In the genomic region with DNA sequence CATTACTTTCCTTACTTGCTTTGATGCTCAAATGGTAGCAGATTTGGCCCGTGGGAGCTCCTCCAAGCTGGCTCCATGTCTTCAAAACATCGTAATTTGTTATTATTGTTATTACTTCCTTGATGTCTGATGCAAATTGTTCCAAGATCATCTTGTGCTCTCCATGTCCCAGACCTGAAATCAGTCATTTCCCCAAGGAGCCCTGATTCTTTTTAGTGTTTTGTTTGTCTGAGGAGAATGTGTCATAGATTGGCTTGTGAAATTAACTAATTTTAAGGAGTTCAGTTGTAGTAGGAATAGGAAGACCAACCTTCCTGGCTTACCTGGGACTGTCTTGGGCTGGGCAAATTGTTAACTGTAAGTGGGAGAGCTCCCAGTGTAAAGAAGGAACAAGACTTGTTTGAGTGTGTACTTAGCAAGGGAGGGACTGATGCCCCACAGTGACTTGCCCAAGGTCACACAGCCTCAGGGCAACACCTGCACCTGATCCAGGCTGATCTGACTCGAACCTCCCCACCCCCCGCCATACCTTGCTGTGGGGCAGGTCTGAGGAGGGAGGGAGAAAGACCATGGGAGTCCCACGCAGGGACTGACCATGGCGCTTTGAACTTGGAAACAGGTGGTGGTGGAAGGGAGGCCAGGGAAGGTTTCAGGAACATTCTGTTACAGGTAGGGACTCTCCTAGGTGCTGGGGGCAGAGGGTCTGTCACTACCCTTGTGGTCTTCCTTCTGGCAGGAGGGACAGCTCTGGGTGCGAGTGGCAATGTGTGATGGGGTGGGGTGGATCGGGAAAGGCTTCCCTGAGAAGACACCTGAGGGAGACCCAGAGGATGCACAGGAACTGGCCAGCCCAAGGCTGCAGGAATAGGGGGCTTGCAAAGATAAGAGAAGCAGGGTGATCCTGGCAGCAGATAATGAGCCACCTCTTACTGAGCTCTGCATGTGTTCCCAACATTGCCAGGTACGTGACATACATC, we compare ENCODE assay signal across 18 cellular contexts. TPM values are rescaled to one million over a fixed set of nuclear protein-coding genes. Genes with fewer than 3 reads are reported as not detected.
DNase-seq lines count a peak whose midpoint lies in the region; ATAC-seq and TF ChIP-seq lines count a peak whose summit lies in the region.
"Had no signal": no experiment of that assay in that cellular context is flagged by ENCODE, and none has a peak within 500 bp of the region (broad histone marks: within the 10 kb centered on the region; RNA-seq: fewer than 3 reads in every experiment).

No MANE protein-coding gene starts in this region.

- H3K79me2 ChIP-seq in GM23338 (replicated peaks; ENCODE audit: insufficient read depth), result peaks cover 20% of the 10 kb centered on the region

- intact Hi-C loops in dendritic cell treated with granulocyte-macrophage colony-stimulating factor and Interleukin-4, amounts not matched to agents 40 ng/mL and 50 ng/mL, for 4 days (cut with micrococcal nuclease), result loop anchor here (2.0 kb wide), 1 partner anchor 13 kb away; no protein-coding TSS in a partner anchor

- no peaks in the 10 kb centered on the region for H3K36me3 ChIP-seq in GM23338 (ENCODE audit: insufficient read depth)
- H3K36me3 ChIP-seq: Peyer's patch had no signal

- DNase-seq in GM23338 (ENCODE audit: low spot score), result no peak
- no peak for DNase-seq in central memory CD4-positive, alpha-beta T cell
- DNase-seq: activated naive CD4-positive, alpha-beta T cell treated with anti-CD3 and anti-CD28 coated beads, Interleukin-2, amount 10 ng/mL, durations not matched to agents 7 days and 5 days; DMS79 treated with DMSO at 0.1 percent for 48 hours; foreskin keratinocyte; hippocampal formation; NCI-H2029; NCI-H446 treated with DMSO at 0.1 percent for 48 hours; Peyer's patch; T-helper 9 cell had no signal

- 0 out of 3 replicates have a peak overlapping the region, but pooled peaks have one; percentile 21 for H3K4me3 Mint-ChIP-seq in GM23338
- no peak overlapping the region for H3K4me3 Mint-ChIP-seq in dendritic cell treated with granulocyte-macrophage colony-stimulating factor and Interleukin-4, amounts not matched to agents 40 ng/mL and 50 ng/mL, for 4 days
- peak overlapping the region; percentile 64 to 78 (median 70) for H3K4me3 Mint-ChIP-seq in nephron
- H3K4me3 Mint-ChIP-seq: activated naive CD4-positive, alpha-beta T cell treated with anti-CD3 and anti-CD28 coated beads, Interleukin-2, amount 10 ng/mL, durations not matched to agents 7 days and 5 days had no signal

- peaks cover 9% of the 10 kb centered on the region; the same call in 1 of the 2 replicates for H3K4me1 ChIP-seq in GM23338 (ENCODE audit: insufficient read depth)

- H3K27me3 ChIP-seq in GM23338 (ENCODE audit: insufficient read depth), result no peaks in the 10 kb centered on the region
- H3K27me3 ChIP-seq: foreskin keratinocyte, Peyer's patch had no signal

- peak overlapping the region; percentile 41 for H3K27ac ChIP-seq in C4-2B
- no peak overlapping the region for H3K27ac ChIP-seq in GM23338 (ENCODE audit: low read depth)
- H3K27ac ChIP-seq: foreskin keratinocyte, Peyer's patch had no signal

- peak overlapping the region; percentile 41; the same call in 1 of the 2 replicates for H3K27ac Mint-ChIP-seq in GM23338
- H3K27ac Mint-ChIP-seq in dendritic cell treated with granulocyte-macrophage colony-stimulating factor and Interleukin-4, amounts not matched to agents 40 ng/mL and 50 ng/mL, for 4 days, result peak overlapping the region; percentile 28
- peak overlapping the region in 2 of 3 experiments; percentile 58 to 68 for H3K27ac Mint-ChIP-seq in nephron
- H3K27ac Mint-ChIP-seq: activated naive CD4-positive, alpha-beta T cell treated with anti-CD3 and anti-CD28 coated beads, Interleukin-2, amount 10 ng/mL, durations not matched to agents 7 days and 5 days had no signal

- no peaks in the 10 kb centered on the region for H3K9me3 Mint-ChIP-seq in GM23338
- no peaks in the 10 kb centered on the region for H3K9me3 Mint-ChIP-seq in dendritic cell treated with granulocyte-macrophage colony-stimulating factor and Interleukin-4, amounts not matched to agents 40 ng/mL and 50 ng/mL, for 4 days
- H3K9me3 Mint-ChIP-seq in nephron, result no peaks in the 10 kb centered on the region
- H3K9me3 Mint-ChIP-seq: activated naive CD4-positive, alpha-beta T cell treated with anti-CD3 and anti-CD28 coated beads, Interleukin-2, amount 10 ng/mL, durations not matched to agents 7 days and 5 days had no signal

- H3K36me3 Mint-ChIP-seq in GM23338 (ENCODE audit: low read depth) (no peaks in the 10 kb centered on the region; the same call in 2 of the 3 replicates), nephron (ENCODE audit: low read depth) (no peaks in the 10 kb centered on the region)
- H3K36me3 Mint-ChIP-seq in dendritic cell treated with granulocyte-macrophage colony-stimulating factor and Interleukin-4, amounts not matched to agents 40 ng/mL and 50 ng/mL, for 4 days (ENCODE audit: low read depth), result peaks cover 17% of the 10 kb centered on the region
- H3K36me3 Mint-ChIP-seq: activated naive CD4-positive, alpha-beta T cell treated with anti-CD3 and anti-CD28 coated beads, Interleukin-2, amount 10 ng/mL, durations not matched to agents 7 days and 5 days had no signal

- H3K4me1 Mint-ChIP-seq in GM23338 (peaks cover 32% of the 10 kb centered on the region), nephron (peaks cover 17% of the 10 kb centered on the region)
- H3K4me1 Mint-ChIP-seq in dendritic cell treated with granulocyte-macrophage colony-stimulating factor and Interleukin-4, amounts not matched to agents 40 ng/mL and 50 ng/mL, for 4 days (ENCODE audit: low read depth), result peaks cover 43% of the 10 kb centered on the region

- H3K4me2 ChIP-seq in GM23338, result no peak overlapping the region

- peaks cover 20% of the 10 kb centered on the region for H3K27me3 Mint-ChIP-seq in GM23338 (ENCODE audit: insufficient read depth, low read depth, poor library complexity)
- peaks cover 3% of the 10 kb centered on the region for H3K27me3 Mint-ChIP-seq in dendritic cell treated with granulocyte-macrophage colony-stimulating factor and Interleukin-4, amounts not matched to agents 40 ng/mL and 50 ng/mL, for 4 days
- H3K27me3 Mint-ChIP-seq in nephron (ENCODE audit: low read depth), result peaks cover 3% of the 10 kb centered on the region

- no peak overlapping the region for H2AFZ ChIP-seq in GM23338

- no peak overlapping the region for H3K4me3 ChIP-seq in GM23338
- H3K4me3 ChIP-seq: K562, lung, Peyer's patch had no signal

- TF ChIP-seq CTCF in C4-2B (conservative IDR thresholded peaks at IDR 0.05) (no peak), GM23338 (conservative IDR thresholded peaks at IDR 0.05; ENCODE audit: low read depth in 2 of 2) (no peak), nephron (IDR thresholded peaks at IDR 0.05; ENCODE audit: unreplicated experiment in 3 of 3) (no peak)

- 0 out of 2 replicates have a peak, but pooled peaks cover 3% of the 10 kb centered on the region for H3K9me2 ChIP-seq in GM23338 (ENCODE audit: insufficient read depth)

- ATAC-seq in GM23338 (no peak), GM21737 (IDR thresholded peaks at IDR 0.05; ENCODE audit: unreplicated experiment) (no peak), HG02970 (IDR thresholded peaks at IDR 0.05; ENCODE audit: low FRiP score, unreplicated experiment) (no peak), HG03442 (IDR thresholded peaks at IDR 0.05; ENCODE audit: unreplicated experiment) (no peak)
- ATAC-seq: foreskin keratinocyte, K562 had no signal

- H3F3A ChIP-seq in GM23338 (replicated peaks; ENCODE audit: low read depth), result peaks cover 4% of the 10 kb centered on the region; the same call in 1 of the 2 replicates

- H4K20me1 ChIP-seq in GM23338 (replicated peaks; ENCODE audit: insufficient read depth), result peaks cover 12% of the 10 kb centered on the region

TF ChIP-seq in GM23338, 12 proteins besides CTCF, POLR2A, EP300 and RAD21 (continues in another document):
- TF ChIP-seq CREB1 (CRISPR knock-in tag; IDR thresholded peaks at IDR 0.05; ENCODE audit: low read depth) (no peak), ZNF331 (CRISPR knock-in tag; IDR thresholded peaks at IDR 0.05; ENCODE audit: low read depth) (no peak), EZH2phosphoT487 (IDR thresholded peaks at IDR 0.05; ENCODE audit: unreplicated experiment) (no peak), EZH2 (IDR thresholded peaks at IDR 0.05; ENCODE audit: low read depth, unreplicated experiment) (no peak), POLR2AphosphoS5 (IDR thresholded peaks at IDR 0.05; ENCODE audit: low read depth) (no peak), JUNB (IDR thresholded peaks at IDR 0.05; ENCODE audit: unreplicated experiment) (no peak)
- TF ChIP-seq, protein P1, sequence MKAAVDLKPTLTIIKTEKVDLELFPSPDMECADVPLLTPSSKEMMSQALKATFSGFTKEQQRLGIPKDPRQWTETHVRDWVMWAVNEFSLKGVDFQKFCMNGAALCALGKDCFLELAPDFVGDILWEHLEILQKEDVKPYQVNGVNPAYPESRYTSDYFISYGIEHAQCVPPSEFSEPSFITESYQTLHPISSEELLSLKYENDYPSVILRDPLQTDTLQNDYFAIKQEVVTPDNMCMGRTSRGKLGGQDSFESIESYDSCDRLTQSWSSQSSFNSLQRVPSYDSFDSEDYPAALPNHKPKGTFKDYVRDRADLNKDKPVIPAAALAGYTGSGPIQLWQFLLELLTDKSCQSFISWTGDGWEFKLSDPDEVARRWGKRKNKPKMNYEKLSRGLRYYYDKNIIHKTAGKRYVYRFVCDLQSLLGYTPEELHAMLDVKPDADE (IDR thresholded peaks at IDR 0.05), result no peak

RNA-seq across cellular contexts. Expression of a gene that starts 2.7 kb away (rescaled TPM):
- 34.3 and 38.1 TPM in 2 replicates for total RNA-seq in GM23338 (2014; rRNA removed; shearing (Covaris generic))
- 8.7 and 9.6 TPM in 2 replicates for polyA plus RNA-seq in GM23338 (2016; fragmentation: Nextera tagmentation; extraction: Ambion mirVana)
